1 cellular context compared by ENCODE assay signal in genomic region chr17:4519361-4519788, GRCh38.
TF ChIP-seq lines count a peak whose summit lies in the region.

No MANE protein-coding gene starts in this region.

TF ChIP-seq in endothelial cell of umbilical vein, 7 proteins besides CTCF, POLR2A, EP300 and RAD21:
- TF ChIP-seq POLR2AphosphoS5 (IDR thresholded peaks at IDR 0.05; ENCODE audit: insufficient read depth, low read depth, low read length) (no peak), EZH2 (IDR thresholded peaks at IDR 0.05; ENCODE audit: borderline replicate concordance, low read depth, low read length, severe bottlenecking) (no peak), GATA2 (IDR thresholded peaks at IDR 0.05; ENCODE audit: insufficient read depth, insufficient read length, low read depth, low read length) (no peak), MYC (IDR thresholded peaks at IDR 0.05; ENCODE audit: low read depth, low read length) (no peak), JUN (IDR thresholded peaks at IDR 0.05; ENCODE audit: borderline replicate concordance, insufficient read depth, insufficient read length, low read depth) (no peak), FOS (IDR thresholded peaks at IDR 0.05; ENCODE audit: borderline replicate concordance, insufficient read depth, low read length) (no peak)
- TF ChIP-seq, protein P1, sequence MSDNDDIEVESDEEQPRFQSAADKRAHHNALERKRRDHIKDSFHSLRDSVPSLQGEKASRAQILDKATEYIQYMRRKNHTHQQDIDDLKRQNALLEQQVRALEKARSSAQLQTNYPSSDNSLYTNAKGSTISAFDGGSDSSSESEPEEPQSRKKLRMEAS (IDR thresholded peaks at IDR 0.05; ENCODE audit: insufficient read depth, insufficient read length), result no peak
